13 cellular contexts compared by ENCODE assay signal in the genomic region with DNA sequence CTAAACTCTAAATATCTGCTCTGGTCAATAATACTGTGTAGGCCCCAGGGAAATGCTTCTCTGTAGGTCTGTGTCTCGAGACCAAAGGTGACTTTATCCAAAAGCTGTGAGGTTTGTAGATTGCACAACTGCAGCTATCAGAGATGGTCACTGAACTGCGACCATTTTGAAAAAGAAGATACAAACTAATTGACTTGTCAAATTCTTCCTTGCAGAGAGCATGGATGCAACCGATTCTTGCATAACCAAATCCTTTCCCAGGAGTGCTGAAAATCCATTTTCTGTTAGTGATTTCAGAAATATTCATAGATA.
A peak's percentile ranks its signal among the peaks of the same experiment; 100 is the strongest.
DNase-seq lines count a peak whose midpoint lies in the region; ATAC-seq and TF ChIP-seq lines count a peak whose summit lies in the region.
"Had no signal": no experiment of that assay in that cellular context is flagged by ENCODE, and none has a peak within 500 bp of the region (broad histone marks: within the 10 kb centered on the region; RNA-seq: fewer than 3 reads in every experiment).

No MANE protein-coding gene starts in this region.

- H3K27ac ChIP-seq in HCT116 (ENCODE audit: low read depth, low read length) (no peak overlapping the region), RWPE2 (ENCODE audit: poor library complexity, severe bottlenecking) (no peak overlapping the region), liver (ENCODE audit: low read depth in 1 of 2, low read length in 2 of 2) (no peak overlapping the region), thoracic aorta (no peak overlapping the region), PC-9 (no peak overlapping the region)

- H3K36me3 Mint-ChIP-seq in HFFc6 (ENCODE audit: low read depth) = no peaks in the 10 kb centered on the region

- no peak overlapping the region for H3K4me3 Mint-ChIP-seq in HFFc6
- H3K4me3 Mint-ChIP-seq: CD8-positive, alpha-beta memory T cell; GM23338; H9 had no signal

- ATAC-seq in HCT116 (no peak), RWPE2 (ENCODE audit: low read depth) (no peak), thoracic aorta (ENCODE audit: insufficient number of reproducible peaks, low FRiP score, low read depth) (peak; percentile 33)

- no peaks in the 10 kb centered on the region for H3F3A ChIP-seq in PC-9 (ENCODE audit: insufficient read depth, low read depth)

- no peak for TF ChIP-seq CTCF in HCT116 (IDR thresholded peaks at IDR 0.05 in 2 of 3, conservative IDR thresholded peaks at IDR 0.05 in 1 of 3; ENCODE audit: borderline replicate concordance in 1 of 3, insufficient read depth in 1 of 3, low read depth in 2 of 3, low read length in 2 of 3)
- peak; percentile 6 for TF ChIP-seq CTCF in RWPE2 (IDR thresholded peaks at IDR 0.05; ENCODE audit: poor library complexity, severe bottlenecking)
- no peak for TF ChIP-seq CTCF in liver (IDR thresholded peaks at IDR 0.05; ENCODE audit: low read depth, low read length, missing input control)
- no peak for TF ChIP-seq CTCF in thoracic aorta (IDR thresholded peaks at IDR 0.05)
- no peak for TF ChIP-seq CTCF in HFFc6 (IDR thresholded peaks at IDR 0.05)
- TF ChIP-seq CTCF in PC-9 (conservative IDR thresholded peaks at IDR 0.05) = no peak

- H2AFZ ChIP-seq in HCT116 (ENCODE audit: low read depth, low read length, poor library complexity, severe bottlenecking) (peak overlapping the region; percentile 57), PC-9 (no peak overlapping the region)
- H2AFZ ChIP-seq: GM23338 had no signal

- H3K9me2 ChIP-seq in HCT116 (ENCODE audit: insufficient read depth) = no peaks in the 10 kb centered on the region
- no peaks in the 10 kb centered on the region for H3K9me2 ChIP-seq in PC-9 (ENCODE audit: insufficient read depth)

- H3K27me3 Mint-ChIP-seq in HFFc6 (ENCODE audit: insufficient read depth) = peaks cover 6% of the 10 kb centered on the region

- POLR2A ChIA-PET in HCT116 (lab: Charles Lee) (interaction anchor here (0.9 to 1.2 kb wide), 2 partner anchors 9 to 551 kb away, joined by 3 to 4 read pairs; no protein-coding TSS in a partner anchor), PC-9 (lab: Charles Lee; ENCODE audit: unreplicated experiment) (interaction anchor here (0.6 kb wide), 1 partner anchor 157 kb away, joined by 15 read pairs; no protein-coding TSS in a partner anchor)

- no peak for TF ChIP-seq POLR2A in HCT116 (IDR thresholded peaks at IDR 0.05; ENCODE audit: borderline replicate concordance, extremely low read depth, insufficient read depth, insufficient read length)

- H3K36me3 ChIP-seq in HCT116 (ENCODE audit: control insufficient read depth in 1 of 2, insufficient read depth in 2 of 2, low read length in 2 of 2) (no peaks in the 10 kb centered on the region), RWPE2 (ENCODE audit: low read depth) (no peaks in the 10 kb centered on the region), liver (ENCODE audit: control insufficient read depth in 4 of 4, insufficient read depth in 3 of 4, low read depth in 1 of 4, low read length in 3 of 4) (no peaks in the 10 kb centered on the region), thoracic aorta (no peaks in the 10 kb centered on the region), PC-9 (ENCODE audit: low read depth) (no peaks in the 10 kb centered on the region)
- H3K36me3 ChIP-seq: BE2C had no signal

- no peak overlapping the region for H3K4me3 ChIP-seq in HCT116 (replicated peaks in 1 of 2; ENCODE audit: low read depth in 1 of 2, low read length in 2 of 2)
- H3K4me3 ChIP-seq in RWPE2 (ENCODE audit: severe bottlenecking) = no peak overlapping the region
- H3K4me3 ChIP-seq in liver (ENCODE audit: low read depth in 1 of 3, low read length in 3 of 3) = no peak overlapping the region
- H3K4me3 ChIP-seq in thoracic aorta = no peak overlapping the region
- H3K4me3 ChIP-seq in PC-9 = no peak overlapping the region
- H3K4me3 ChIP-seq: GM23338 had no signal

- RAD21 ChIA-PET in HCT116 (lab: Charles Lee; ENCODE audit: low non-redundant PET in 1 of 2, low total read pairs in 2 of 2, uncharacterized antibody in 2 of 2, unreplicated experiment in 2 of 2) = interaction anchor here (0.6 to 1.3 kb wide), 10 partner anchors 9 to 563 kb away, joined by 3 to 10 read pairs (median 4); no protein-coding TSS in a partner anchor

- CTCF ChIA-PET in HCT116 (lab: Charles Lee) (interaction anchor here (0.7 to 3.2 kb wide), 19 partner anchors 8 to 972 kb away, joined by 3 to 38 read pairs (median 5); no protein-coding TSS in a partner anchor), PC-9 (lab: Charles Lee) (interaction anchor here (0.6 to 1.7 kb wide), 20 partner anchors 9 to 1126 kb away, joined by 3 to 19 read pairs (median 4); no protein-coding TSS in a partner anchor)

- no peak overlapping the region for H3K9ac ChIP-seq in HCT116 (ENCODE audit: low read length)
- H3K9ac ChIP-seq in liver (ENCODE audit: low read depth in 1 of 2, low read length in 2 of 2) = peak overlapping the region in 1 of 2 donors; percentile 20

- no peaks in the 10 kb centered on the region for H3K79me2 ChIP-seq in HCT116 (ENCODE audit: insufficient read depth, low read length)
- no peaks in the 10 kb centered on the region for H3K79me2 ChIP-seq in PC-9 (ENCODE audit: low read depth)

- H3K4me1 ChIP-seq in HCT116 (ENCODE audit: control insufficient read depth in 1 of 2, insufficient read depth in 2 of 2, low read length in 2 of 2) (0 out of 4 replicates have a peak, but pooled peaks cover 0 to 3% of the 10 kb centered on the region in 2 experiments), RWPE2 (ENCODE audit: insufficient read depth, poor library complexity, severe bottlenecking) (no peaks in the 10 kb centered on the region), liver (ENCODE audit: control insufficient read depth in 4 of 4, insufficient read depth in 4 of 4, low read length in 3 of 4) (peaks cover 0 to 6% (median 2%) of the 10 kb centered on the region in 4 donors), thoracic aorta (ENCODE audit: control insufficient read depth in 1 of 2, low read depth in 2 of 2) (peaks cover 0 to 7% of the 10 kb centered on the region in 2 donors), PC-9 (replicated peaks; ENCODE audit: insufficient read depth) (peaks cover 9% of the 10 kb centered on the region; the same call in 1 of the 2 replicates)
- H3K4me1 ChIP-seq: Caco-2 had no signal

- no TSS peak for BruUV-seq in HCT116 (replicated peaks; lab: Mats Ljungman, UMichigan)
- BruUV-seq in PC-9 (replicated peaks; lab: Mats Ljungman, UMichigan) = no TSS peak

- H4K20me1 ChIP-seq in HCT116 (ENCODE audit: insufficient read depth) (no peaks in the 10 kb centered on the region), PC-9 (ENCODE audit: insufficient read depth) (no peaks in the 10 kb centered on the region)

- H3K4me1 Mint-ChIP-seq in HFFc6 (ENCODE audit: low read depth) = peaks cover 11% of the 10 kb centered on the region
- H3K4me1 Mint-ChIP-seq: CD8-positive, alpha-beta memory T cell had no signal

- DNase-seq in HCT116 (ENCODE audit: low read depth, low spot score) = no peak
- DNase-seq in RWPE2 (ENCODE audit: low spot score) = no peak
- no peak for DNase-seq in thoracic aorta (ENCODE audit: low spot score)
- no peak for DNase-seq in HFFc6
- no peak for DNase-seq in stimulated activated CD4-positive, alpha-beta T cell treated with anti-CD3 and anti-CD28 coated beads, Interleukin-2, amount 100 ng/mL, for 48 hours
- no peak for DNase-seq in PC-9
- DNase-seq: CD8-positive, alpha-beta memory T cell; GF-D8 had no signal

- 46% methylated on average over 3 of the region's 3 CpGs for WGBS in liver

- H3K4me2 ChIP-seq in HCT116 (ENCODE audit: low read length) (no peak overlapping the region), PC-9 (no peak overlapping the region)
- H3K4me2 ChIP-seq: GM23338 had no signal

- no peak for TF ChIP-seq RAD21 in HCT116 (IDR thresholded peaks at IDR 0.05; ENCODE audit: low read depth)
- no peak for TF ChIP-seq RAD21 in liver (IDR thresholded peaks at IDR 0.05)

- H3K27me3 ChIP-seq in HCT116 (ENCODE audit: insufficient read depth, low read length) (no peaks in the 10 kb centered on the region), RWPE2 (ENCODE audit: insufficient read depth, poor library complexity, severe bottlenecking) (no peaks in the 10 kb centered on the region), liver (ENCODE audit: control insufficient read depth in 4 of 4, insufficient read depth in 4 of 4, low read length in 3 of 4) (no peaks in the 10 kb centered on the region), thoracic aorta (replicated peaks; ENCODE audit: insufficient read depth) (no peaks in the 10 kb centered on the region), PC-9 (ENCODE audit: insufficient read depth, low read depth) (no peaks in the 10 kb centered on the region)
- H3K27me3 ChIP-seq: BE2C had no signal

- intact Hi-C loops in HCT116 (cut with micrococcal nuclease) (loop anchor here (1.0 to 10.0 kb wide), 3 partner anchors 225 to 557 kb away; no protein-coding TSS in a partner anchor), PC-9 (cut with micrococcal nuclease; ENCODE audit: unreplicated experiment) (loop anchor here (1.0 to 5.0 kb wide), 11 partner anchors 57 to 1255 kb away; a partner anchor contains a TSS)

- no peak overlapping the region for H3K27ac Mint-ChIP-seq in HFFc6
- H3K27ac Mint-ChIP-seq: CD8-positive, alpha-beta memory T cell; GM23338; H9 had no signal

- H3K9me3 Mint-ChIP-seq in HFFc6 = no peaks in the 10 kb centered on the region
- H3K9me3 Mint-ChIP-seq: CD8-positive, alpha-beta memory T cell; GM23338; H9 had no signal

- H3K9me3 ChIP-seq in HCT116 (ENCODE audit: control insufficient read depth in 1 of 2, insufficient read depth in 1 of 2, low read depth in 1 of 2, low read length in 2 of 2) = no peaks in the 10 kb centered on the region
- no peaks in the 10 kb centered on the region for H3K9me3 ChIP-seq in RWPE2 (ENCODE audit: severe bottlenecking)
- no peaks in the 10 kb centered on the region for H3K9me3 ChIP-seq in liver (ENCODE audit: control insufficient read depth in 4 of 4, low read length in 3 of 4)
- no peaks in the 10 kb centered on the region for H3K9me3 ChIP-seq in thoracic aorta
- H3K9me3 ChIP-seq in PC-9 (ENCODE audit: insufficient read depth, low read depth) = no peaks in the 10 kb centered on the region
- H3K9me3 ChIP-seq: BE2C, Caco-2 had no signal

TF ChIP-seq in HCT116, 20 proteins besides CTCF, POLR2A, EP300 and RAD21 (continues in another document):
- TF ChIP-seq SIN3A (IDR thresholded peaks at IDR 0.05; ENCODE audit: low read depth) (no peak), CEBPB (IDR thresholded peaks at IDR 0.05; ENCODE audit: low read depth) (no peak), SP1 (IDR thresholded peaks at IDR 0.05; ENCODE audit: low read depth) (no peak)
- TF ChIP-seq, protein P1, sequence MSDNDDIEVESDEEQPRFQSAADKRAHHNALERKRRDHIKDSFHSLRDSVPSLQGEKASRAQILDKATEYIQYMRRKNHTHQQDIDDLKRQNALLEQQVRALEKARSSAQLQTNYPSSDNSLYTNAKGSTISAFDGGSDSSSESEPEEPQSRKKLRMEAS (IDR thresholded peaks at IDR 0.05) = no peak

TF ChIP-seq in liver, 16 proteins besides CTCF, POLR2A, EP300 and RAD21 (continues in another document):
- TF ChIP-seq SP1 (IDR thresholded peaks at IDR 0.05) (no peak), YY1 (IDR thresholded peaks at IDR 0.05) (peak; percentile 84), GABPA (IDR thresholded peaks at IDR 0.05 in 1 of 2, conservative IDR thresholded peaks at IDR 0.05 in 1 of 2) (no peak)
